Comparison of ENCODE assay signal across 8 cellular contexts in genomic region chr19:5046339-5047039, GRCh38.
DNase-seq lines count a peak whose midpoint lies in the region; ATAC-seq, FAIRE-seq and TF ChIP-seq lines count a peak whose summit lies in the region.

No MANE protein-coding gene starts in this region.

- H4K20me1 ChIP-seq in keratinocyte (ENCODE audit: control insufficient read depth, extremely low read depth, insufficient read depth, low read length): peaks cover 16% of the 10 kb centered on the region

- H3K27me3 Mint-ChIP-seq in activated CD8-positive, alpha-beta T cell treated with anti-CD3 and anti-CD28 coated beads, Interleukin-2, amount 10 ng/mL, durations not matched to agents 7 days and 5 days (ENCODE audit: low read depth): no peaks in the 10 kb centered on the region

- H3K27ac ChIP-seq in A549 (peak overlapping the region; percentile 94 to 98), RWPE1 (peak overlapping the region; percentile 90), keratinocyte (ENCODE audit: control insufficient read depth, insufficient read depth, low read length) (no peak overlapping the region)

- CTCF ChIA-PET in A549 (lab: Yijun Ruan, JAX): interaction anchor here (0.6 to 4.0 kb wide), 8 partner anchors 9 to 532 kb away, joined by 3 to 22 read pairs (median 4); no protein-coding TSS in a partner anchor
- CTCF ChIA-PET in RWPE1 (lab: Yijun Ruan, JAX): interaction anchor here (0.6 kb wide), 2 partner anchors 234 to 475 kb away, joined by 3 to 4 read pairs; no protein-coding TSS in a partner anchor
- CTCF ChIA-PET in activated CD8-positive, alpha-beta T cell treated with anti-CD3 and anti-CD28 coated beads, Interleukin-2, amount 10 ng/mL, durations not matched to agents 7 days and 5 days (lab: Charles Lee): interaction anchor here (1.1 to 1.5 kb wide), 2 partner anchors 93 to 107 kb away, joined by 3 to 4 read pairs; no protein-coding TSS in a partner anchor

- H3K9me1 ChIP-seq in keratinocyte (ENCODE audit: control insufficient read depth, extremely low read depth, insufficient read depth, low read length): no peaks in the 10 kb centered on the region

- 0% methylated on average over 11 of the region's 19 CpGs for WGBS in A549 (ENCODE audit: missing lambda C conversion rate)

- ATAC-seq in A549 (peak; percentile 40 to 55; a peak in 5 of 6 replicates), HG03439 (IDR thresholded peaks at IDR 0.05; ENCODE audit: unreplicated experiment) (no peak), HG02870 (IDR thresholded peaks at IDR 0.05; ENCODE audit: unreplicated experiment) (no peak)
- ATAC-seq in activated CD8-positive, alpha-beta T cell treated with anti-CD3 and anti-CD28 coated beads, Interleukin-2, amount 10 ng/mL, durations not matched to agents 7 days and 5 days: no peak

- dilution Hi-C loops in keratinocyte (cut with MboI; ENCODE audit: extremely low pct_ligation_motif_present, low sequenced_read_pairs): no loop called here

- H3K4me3 ChIP-seq in A549 (no peak overlapping the region), keratinocyte (ENCODE audit: control insufficient read depth in 2 of 3, extremely low read depth in 1 of 3, insufficient read depth in 2 of 3, low read depth in 1 of 3, low read length in 3 of 3) (no peak overlapping the region)

- H3K4me2 ChIP-seq in A549 (peak overlapping the region; percentile 92), keratinocyte (ENCODE audit: control insufficient read depth, extremely low read depth, insufficient read depth, low read depth, low read length) (no peak overlapping the region)

- H3K4me1 Mint-ChIP-seq in activated CD8-positive, alpha-beta T cell treated with anti-CD3 and anti-CD28 coated beads, Interleukin-2, amount 10 ng/mL, durations not matched to agents 7 days and 5 days (ENCODE audit: low read depth): no peaks in the 10 kb centered on the region

- TF ChIP-seq POLR2A in A549 (IDR thresholded peaks at IDR 0.05; ENCODE audit: low read length): no peak

- TF ChIP-seq CTCF in A549 (IDR thresholded peaks at IDR 0.05): no peak
- TF ChIP-seq CTCF in RWPE1 (conservative IDR thresholded peaks at IDR 0.05; ENCODE audit: low read depth): no peak
- TF ChIP-seq CTCF in keratinocyte (optimal IDR thresholded peaks at IDR 0.05 in 1 of 3, IDR thresholded peaks at IDR 0.05 in 1 of 3, conservative IDR thresholded peaks at IDR 0.05 in 1 of 3; ENCODE audit: extremely low read depth in 1 of 3, insufficient read depth in 2 of 3, low read length in 3 of 3): no peak

- peaks cover 5% of the 10 kb centered on the region for H3K36me3 Mint-ChIP-seq in activated CD8-positive, alpha-beta T cell treated with anti-CD3 and anti-CD28 coated beads, Interleukin-2, amount 10 ng/mL, durations not matched to agents 7 days and 5 days (ENCODE audit: low read depth)

- peaks cover 0 to 15% of the 10 kb centered on the region in 2 experiments for H3K36me3 ChIP-seq in keratinocyte (ENCODE audit: control insufficient read depth in 2 of 2, extremely low read depth in 1 of 2, insufficient read depth in 2 of 2, low read length in 2 of 2)

- POLR2A ChIA-PET in A549 (lab: Yijun Ruan, JAX): no interaction called here
- POLR2A ChIA-PET in RWPE1 (lab: Yijun Ruan, JAX; ENCODE audit: low non-redundant PET): no interaction called here
- POLR2A ChIA-PET in activated CD8-positive, alpha-beta T cell treated with anti-CD3 and anti-CD28 coated beads, Interleukin-2, amount 10 ng/mL, durations not matched to agents 7 days and 5 days (lab: Charles Lee): no interaction called here

- H3K9ac ChIP-seq in keratinocyte (ENCODE audit: control insufficient read depth, extremely low read depth, insufficient read depth, low read length): no peak overlapping the region

- peaks cover 50% of the 10 kb centered on the region for H3K4me1 ChIP-seq in A549
- H3K4me1 ChIP-seq in keratinocyte (ENCODE audit: control insufficient read depth, extremely low read depth, insufficient read depth, low read length): peaks cover 40% of the 10 kb centered on the region

- no peaks in the 10 kb centered on the region for H3K27me3 ChIP-seq in keratinocyte (ENCODE audit: control insufficient read depth, extremely low read depth, insufficient read depth, low read length)

- DNase-seq in A549 (ENCODE audit: low read depth in 1 of 2, low spot score in 1 of 2) (peak; percentile 84 to 86), LHCN-M2 (ENCODE audit: low read depth) (peak; percentile 85), RWPE1 (ENCODE audit: low spot score) (peak; percentile 50), keratinocyte (ENCODE audit: low read depth, low spot score) (no peak), T-helper 2 cell (no peak)
- no peak for DNase-seq in activated CD8-positive, alpha-beta T cell treated with anti-CD3 and anti-CD28 coated beads, Interleukin-2, amount 10 ng/mL, durations not matched to agents 7 days and 5 days

- FAIRE-seq in A549 (lab: Jason Lieb, UNC) (no peak), keratinocyte (lab: Jason Lieb, UNC) (peak; percentile 55)

- no peaks in the 10 kb centered on the region for H3K9me3 ChIP-seq in A549
- H3K9me3 ChIP-seq in keratinocyte (ENCODE audit: control insufficient read depth, low read depth, low read length): no peaks in the 10 kb centered on the region

- H3K9me3 Mint-ChIP-seq in activated CD8-positive, alpha-beta T cell treated with anti-CD3 and anti-CD28 coated beads, Interleukin-2, amount 10 ng/mL, durations not matched to agents 7 days and 5 days (ENCODE audit: insufficient read depth): no peaks in the 10 kb centered on the region

- H3K27ac Mint-ChIP-seq in activated CD8-positive, alpha-beta T cell treated with anti-CD3 and anti-CD28 coated beads, Interleukin-2, amount 10 ng/mL, durations not matched to agents 7 days and 5 days: no peak overlapping the region

- H3K4me3 Mint-ChIP-seq in activated CD8-positive, alpha-beta T cell treated with anti-CD3 and anti-CD28 coated beads, Interleukin-2, amount 10 ng/mL, durations not matched to agents 7 days and 5 days: no peak overlapping the region

- TF ChIP-seq EP300 in A549 (IDR thresholded peaks at IDR 0.05): no peak; a peak in 1 of 5 replicates

- no peaks in the 10 kb centered on the region for H3K79me2 ChIP-seq in keratinocyte (ENCODE audit: control insufficient read depth, insufficient read depth, low read length)

- no peak for TF ChIP-seq RAD21 in A549 (conservative IDR thresholded peaks at IDR 0.05 in 1 of 2, IDR thresholded peaks at IDR 0.05 in 1 of 2)

- H2AFZ ChIP-seq in keratinocyte (ENCODE audit: control insufficient read depth, low read length): no peak overlapping the region

TF ChIP-seq in A549, 52 proteins besides CTCF, POLR2A, EP300 and RAD21:
- TF ChIP-seq, protein P1, sequence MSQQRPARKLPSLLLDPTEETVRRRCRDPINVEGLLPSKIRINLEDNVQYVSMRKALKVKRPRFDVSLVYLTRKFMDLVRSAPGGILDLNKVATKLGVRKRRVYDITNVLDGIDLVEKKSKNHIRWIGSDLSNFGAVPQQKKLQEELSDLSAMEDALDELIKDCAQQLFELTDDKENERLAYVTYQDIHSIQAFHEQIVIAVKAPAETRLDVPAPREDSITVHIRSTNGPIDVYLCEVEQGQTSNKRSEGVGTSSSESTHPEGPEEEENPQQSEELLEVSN (IDR thresholded peaks at IDR 0.05; ENCODE audit: borderline replicate concordance, low read depth): peak; percentile 76; the same call in 1 of the 2 replicates
- TF ChIP-seq CEBPB (IDR thresholded peaks at IDR 0.05) (no peak), SMC3 (IDR thresholded peaks at IDR 0.05) (no peak), GATA3 (IDR thresholded peaks at IDR 0.05; ENCODE audit: borderline replicate concordance) (peak; percentile 24; the same call in 1 of the 2 replicates), CHD2 (IDR thresholded peaks at IDR 0.05; ENCODE audit: low read length, partially characterized antibody) (no peak), CBX8 (IDR thresholded peaks at IDR 0.05) (no peak), BHLHE40 (IDR thresholded peaks at IDR 0.05; ENCODE audit: low read depth, low read length) (peak; percentile 11; the same call in 1 of the 2 replicates), FOSL2 (IDR thresholded peaks at IDR 0.05) (no peak), FOSL2 (CRISPR knock-in tag; IDR thresholded peaks at IDR 0.05) (peak; percentile 25)
- TF ChIP-seq, protein P2, sequence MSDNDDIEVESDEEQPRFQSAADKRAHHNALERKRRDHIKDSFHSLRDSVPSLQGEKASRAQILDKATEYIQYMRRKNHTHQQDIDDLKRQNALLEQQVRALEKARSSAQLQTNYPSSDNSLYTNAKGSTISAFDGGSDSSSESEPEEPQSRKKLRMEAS (IDR thresholded peaks at IDR 0.05): peak; percentile 88

Comparison
In these comparisons a context has a peak if more than half of its experiments do, and no peak if none do; other contexts are left out.
1. ATAC-seq: peak in A549 (2 of 2); none in HG03439 (single experiment), activated CD8-positive, alpha-beta T cell treated with anti-CD3 and anti-CD28 coated beads, Interleukin-2, amount 10 ng/mL, durations not matched to agents 7 days and 5 days (single experiment) and HG02870 (single experiment).
2. DNase-seq: peak in A549 (2 of 2), LHCN-M2 (single experiment) and RWPE1 (single experiment); none in keratinocyte (single experiment), activated CD8-positive, alpha-beta T cell treated with anti-CD3 and anti-CD28 coated beads, Interleukin-2, amount 10 ng/mL, durations not matched to agents 7 days and 5 days (single experiment) and T-helper 2 cell (0 of 5).